ENCODE assay signal across 12 cellular contexts in genomic region chr21:38268859-38269566, GRCh38. TPM values are rescaled to one million over a fixed set of nuclear protein-coding genes. Genes with fewer than 3 reads are reported as not detected.
DNase-seq lines count a peak whose midpoint lies in the region; ATAC-seq and TF ChIP-seq lines count a peak whose summit lies in the region.
"Had no signal": no experiment of that assay in that cellular context is flagged by ENCODE, and none has a peak within 500 bp of the region (broad histone marks: within the 10 kb centered on the region; RNA-seq: fewer than 3 reads in every experiment).

No MANE protein-coding gene starts in this region.

- no peak overlapping the region for H3K4me3 Mint-ChIP-seq in activated naive CD4-positive, alpha-beta T cell treated with anti-CD3 and anti-CD28 coated beads, Interleukin-2, amount 10 ng/mL, durations not matched to agents 7 days and 5 days
- H3K4me3 Mint-ChIP-seq: naive thymus-derived CD4-positive, alpha-beta T cell had no signal

- H3K9me3 Mint-ChIP-seq in activated naive CD4-positive, alpha-beta T cell treated with anti-CD3 and anti-CD28 coated beads, Interleukin-2, amount 50 U/mL, for 72 hours = peaks cover 7% of the 10 kb centered on the region in 2 donors
- no peaks in the 10 kb centered on the region for H3K9me3 Mint-ChIP-seq in activated naive CD4-positive, alpha-beta T cell treated with anti-CD3 and anti-CD28 coated beads, Interleukin-2, amount 10 ng/mL, durations not matched to agents 7 days and 5 days

- CTCF ChIA-PET in activated naive CD4-positive, alpha-beta T cell treated with anti-CD3 and anti-CD28 coated beads, Interleukin-2, amount 10 ng/mL, durations not matched to agents 7 days and 5 days (lab: Charles Lee) = interaction anchor here (1.5 kb wide), 1 partner anchor 99 kb away, joined by 3 read pairs; no protein-coding TSS in a partner anchor

- no peaks in the 10 kb centered on the region for H3K9me3 ChIP-seq in upper lobe of left lung
- no peaks in the 10 kb centered on the region for H3K9me3 ChIP-seq in tibial nerve
- no peaks in the 10 kb centered on the region for H3K9me3 ChIP-seq in aorta (ENCODE audit: control insufficient read depth, low read length)

- H3K36me3 ChIP-seq in upper lobe of left lung (no peaks in the 10 kb centered on the region), tibial nerve (no peaks in the 10 kb centered on the region), aorta (ENCODE audit: control insufficient read depth in 1 of 2, insufficient read depth in 2 of 2, low read length in 1 of 2) (no peaks in the 10 kb centered on the region)
- H3K36me3 ChIP-seq: cardiac muscle cell had no signal

- H3K4me1 ChIP-seq in upper lobe of left lung (peaks cover 23 to 60% (median 41%) of the 10 kb centered on the region in 4 donors), tibial nerve (peaks cover 0 to 23% (median 2%) of the 10 kb centered on the region in 4 donors), aorta (ENCODE audit: control insufficient read depth in 1 of 2, insufficient read depth in 2 of 2, low read length in 2 of 2) (peaks cover 2 to 8% of the 10 kb centered on the region in 2 donors)

- TF ChIP-seq EP300 in upper lobe of left lung (IDR thresholded peaks at IDR 0.05) (no peak), tibial nerve (IDR thresholded peaks at IDR 0.05) (no peak)

- H3K27me3 Mint-ChIP-seq in activated naive CD4-positive, alpha-beta T cell treated with anti-CD3 and anti-CD28 coated beads, Interleukin-2, amount 10 ng/mL, durations not matched to agents 7 days and 5 days = peaks cover 10% of the 10 kb centered on the region

- no peak overlapping the region for H3K4me3 ChIP-seq in epithelial cell of esophagus (ENCODE audit: low read length)
- no peak overlapping the region for H3K4me3 ChIP-seq in upper lobe of left lung
- no peak overlapping the region for H3K4me3 ChIP-seq in tibial nerve
- H3K4me3 ChIP-seq in aorta (ENCODE audit: low read length in 2 of 2) = no peak overlapping the region
- H3K4me3 ChIP-seq: cardiac muscle cell had no signal

- TF ChIP-seq CTCF in epithelial cell of esophagus (IDR thresholded peaks at IDR 0.05; ENCODE audit: insufficient read depth, low read depth, low read length, missing control alignments) (no peak), upper lobe of left lung (IDR thresholded peaks at IDR 0.05) (no peak), tibial nerve (IDR thresholded peaks at IDR 0.05) (no peak)

- TF ChIP-seq POLR2A in upper lobe of left lung (IDR thresholded peaks at IDR 0.05) = no peak
- no peak for TF ChIP-seq POLR2A in tibial nerve (IDR thresholded peaks at IDR 0.05)

- H3K27ac ChIP-seq in upper lobe of left lung = peak overlapping the region in 3 of 4 donors; percentile 48 to 70 (median 66)
- peak overlapping the region in 1 of 4 donors; percentile 8 for H3K27ac ChIP-seq in tibial nerve
- no peak overlapping the region for H3K27ac ChIP-seq in aorta (ENCODE audit: low read depth in 1 of 2, low read length in 2 of 2)
- H3K27ac ChIP-seq: cardiac muscle cell had no signal

- H3K4me1 Mint-ChIP-seq in activated naive CD4-positive, alpha-beta T cell treated with anti-CD3 and anti-CD28 coated beads, Interleukin-2, amount 10 ng/mL, durations not matched to agents 7 days and 5 days = peaks cover 8% of the 10 kb centered on the region

- intact Hi-C loops in aorta (cut with DNase I) = no loop called here

- H3K27ac Mint-ChIP-seq in activated naive CD4-positive, alpha-beta T cell treated with anti-CD3 and anti-CD28 coated beads, Interleukin-2, amount 50 U/mL, for 72 hours = peak overlapping the region; percentile 26 to 90
- no peak overlapping the region for H3K27ac Mint-ChIP-seq in activated naive CD4-positive, alpha-beta T cell treated with anti-CD3 and anti-CD28 coated beads, Interleukin-2, amount 10 ng/mL, durations not matched to agents 7 days and 5 days

- DNase-seq in activated naive CD4-positive, alpha-beta T cell treated with anti-CD3 and anti-CD28 coated beads, Interleukin-2, amount 50 U/mL, for 72 hours (ENCODE audit: low spot score in 2 of 2) = no peak
- no peak for DNase-seq in activated naive CD4-positive, alpha-beta T cell treated with anti-CD3 and anti-CD28 coated beads, Interleukin-2, amount 10 ng/mL, durations not matched to agents 7 days and 5 days
- DNase-seq in epithelial cell of esophagus (ENCODE audit: low read depth) = peak; percentile 48
- no peak for DNase-seq in upper lobe of left lung
- no peak for DNase-seq in tibial nerve (ENCODE audit: low spot score in 2 of 2)
- DNase-seq in NCI-H2029 treated with DMSO at 0.1 percent for 48 hours (lab: John Stamatoyannopoulos, UW) = no peak
- no peak for DNase-seq in aorta
- DNase-seq: GDM1; naive thymus-derived CD4-positive, alpha-beta T cell; NCI-H1048 had no signal

- peak; percentile 49 to 61 for ATAC-seq in activated naive CD4-positive, alpha-beta T cell treated with anti-CD3 and anti-CD28 coated beads, Interleukin-2, amount 50 U/mL, for 72 hours
- ATAC-seq in HG02973 (IDR thresholded peaks at IDR 0.05; ENCODE audit: unreplicated experiment) (peak; percentile 27), upper lobe of left lung (ENCODE audit: low FRiP score in 2 of 2) (no peak), aorta (ENCODE audit: low FRiP score) (no peak)
- ATAC-seq: naive thymus-derived CD4-positive, alpha-beta T cell had no signal

- 48 to 52% methylated on average over 5 of the region's 5 CpGs for WGBS in upper lobe of left lung, 2 donors
- WGBS in tibial nerve, 2 donors = 28 to 52% methylated on average over 5 of the region's 5 CpGs
- 38 to 44% methylated on average over 5 of the region's 5 CpGs for WGBS in aorta, 2 donors

- H3K27me3 ChIP-seq in upper lobe of left lung (no peaks in the 10 kb centered on the region), tibial nerve (no peaks in the 10 kb centered on the region), aorta (ENCODE audit: control insufficient read depth in 1 of 2, insufficient read depth in 2 of 2, low read length in 1 of 2) (no peaks in the 10 kb centered on the region)
- H3K27me3 ChIP-seq: cardiac muscle cell had no signal

- H3K36me3 Mint-ChIP-seq in activated naive CD4-positive, alpha-beta T cell treated with anti-CD3 and anti-CD28 coated beads, Interleukin-2, amount 50 U/mL, for 72 hours = no peaks in the 10 kb centered on the region
- no peaks in the 10 kb centered on the region for H3K36me3 Mint-ChIP-seq in activated naive CD4-positive, alpha-beta T cell treated with anti-CD3 and anti-CD28 coated beads, Interleukin-2, amount 10 ng/mL, durations not matched to agents 7 days and 5 days
- H3K36me3 Mint-ChIP-seq: naive thymus-derived CD4-positive, alpha-beta T cell had no signal

RNA-seq across cellular contexts. Expression of gene KCNJ15, which starts 12.2 kb away (rescaled TPM):
- 1 to 10 TPM in 1 of 2 donors, under 1 TPM in 1; 0.20 to 1.5 TPM for total RNA-seq in activated naive CD4-positive, alpha-beta T cell treated with anti-CD3 and anti-CD28 coated beads, Interleukin-2, amount 50 U/mL, for 72 hours
- total RNA-seq in upper lobe of left lung (10 to 100 TPM; 17.9 to 93.0 (median 48.6) TPM), tibial nerve (1 to 10 TPM in 1 of 4 donors, under 1 TPM in 3; 0.39 to 2.4 (median 0.43) TPM), aorta (1 to 10 TPM; 2.7 TPM)
- under 1 TPM; 0.05 to 0.25 TPM for polyA plus RNA-seq in aorta
- total RNA-seq: cardiac muscle cell had no signal
- polyA plus RNA-seq: cardiac muscle cell; naive thymus-derived CD4-positive, alpha-beta T cell had no signal

Comparison
In these comparisons a context has a peak if more than half of its experiments do, and no peak if none do; other contexts are left out.
1. ATAC-seq: peak in activated naive CD4-positive, alpha-beta T cell treated with anti-CD3 and anti-CD28 coated beads, Interleukin-2, amount 50 U/mL, for 72 hours (2 of 2) and HG02973 (single experiment); none in upper lobe of left lung (0 of 2) and aorta (single experiment).
2. H3K27ac ChIP-seq: peak in upper lobe of left lung (3 of 4); none in aorta (0 of 2).
3. RNA of gene KCNJ15, which starts 12.2 kb away (total RNA-seq): 17.9 to 93.0 TPM in upper lobe of left lung; 2.7 TPM in aorta, 0.20 to 1.5 TPM in activated naive CD4-positive, alpha-beta T cell treated with anti-CD3 and anti-CD28 coated beads, Interleukin-2, amount 50 U/mL, for 72 hours and 0.39 to 2.4 TPM in tibial nerve; every median in the first group is over 4 times any median in the second.